ENCODE assay signal across 8 cellular contexts in the genomic region with DNA sequence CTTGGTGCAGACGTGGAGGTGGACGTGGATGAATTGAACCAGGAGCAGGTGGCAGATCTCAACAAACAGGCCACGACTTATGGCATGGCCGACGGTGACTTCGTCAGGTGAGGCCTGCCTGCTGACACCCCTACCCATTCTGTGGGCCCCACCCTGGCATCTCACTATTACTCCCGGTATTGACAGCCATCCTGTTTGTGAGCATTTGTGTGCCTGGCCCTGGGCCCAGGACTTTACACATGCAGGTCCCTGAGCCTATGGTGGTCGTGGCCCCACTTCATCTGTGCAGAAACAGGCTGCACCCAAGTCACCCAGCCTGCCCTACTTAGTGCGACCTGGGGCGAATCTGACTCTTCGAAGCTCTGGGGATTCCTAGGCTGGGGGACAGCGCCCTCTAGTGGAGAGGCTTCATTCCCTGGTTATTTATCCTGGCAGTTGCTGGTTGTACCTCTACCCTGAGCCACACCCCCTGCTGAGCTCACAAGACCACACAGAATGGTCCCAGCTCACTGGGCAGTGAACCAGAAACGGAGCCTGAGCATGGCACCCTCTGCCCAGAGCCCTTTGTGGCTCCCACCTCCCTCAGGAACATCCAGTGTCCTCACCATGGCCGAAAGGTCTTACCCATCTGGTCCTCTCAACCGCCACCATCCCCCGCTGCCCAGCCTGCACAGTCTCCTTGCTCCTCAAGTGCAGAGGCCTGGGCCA. TPM values are rescaled to one million over a fixed set of nuclear protein-coding genes. Genes with fewer than 3 reads are reported as not detected.
DNase-seq lines count a peak whose midpoint lies in the region; ATAC-seq and TF ChIP-seq lines count a peak whose summit lies in the region.

No MANE protein-coding gene starts in this region.

- peak overlapping the region in 7 of 10 donors; percentile 35 to 94 (median 80) for H3K27ac Mint-ChIP-seq in naive thymus-derived CD8-positive, alpha-beta T cell
- peak overlapping the region; percentile 81 for H3K27ac Mint-ChIP-seq in stimulated activated effector memory CD8-positive, alpha-beta T cell treated with anti-CD3 and anti-CD28 coated beads, Interleukin-12 subunit alpha, Interleukin-12 subunit beta, amount 100 ng/mL, for 72 hours

- H3K4me3 Mint-ChIP-seq in naive thymus-derived CD8-positive, alpha-beta T cell = no peak overlapping the region
- H3K4me3 Mint-ChIP-seq in stimulated activated effector memory CD8-positive, alpha-beta T cell treated with anti-CD3 and anti-CD28 coated beads, Interleukin-12 subunit alpha, Interleukin-12 subunit beta, amount 100 ng/mL, for 72 hours = no peak overlapping the region

- peaks cover 7 to 16% (median 9%) of the 10 kb centered on the region in 4 donors for H3K4me1 Mint-ChIP-seq in naive thymus-derived CD8-positive, alpha-beta T cell
- peaks cover 23% of the 10 kb centered on the region for H3K4me1 Mint-ChIP-seq in stimulated activated effector memory CD8-positive, alpha-beta T cell treated with anti-CD3 and anti-CD28 coated beads, Interleukin-12 subunit alpha, Interleukin-12 subunit beta, amount 100 ng/mL, for 72 hours

- DNase-seq in DMS153 treated with DMSO at 0.1 percent for 48 hours (lab: John Stamatoyannopoulos, UW; ENCODE audit: unreplicated experiment) (peak; percentile 41), HPDE6-E6E7 (ENCODE audit: extremely low spot score) (peak; percentile 63), OCI-M1 (lab: John Stamatoyannopoulos, UW) (peak; percentile 88), activated T-cell treated with anti-CD3 and anti-CD28 coated beads for 4 hours (peak; percentile 74), erythroblast (lab: John Stamatoyannopoulos, UW) (peak; percentile 85 to 93)
- peak; percentile 67 to 88 (median 80) for DNase-seq in naive thymus-derived CD8-positive, alpha-beta T cell
- peak; percentile 82 to 91 for DNase-seq in stimulated activated effector memory CD8-positive, alpha-beta T cell treated with anti-CD3 and anti-CD28 coated beads, Interleukin-12 subunit alpha, Interleukin-12 subunit beta, amount 100 ng/mL, for 72 hours (ENCODE audit: low spot score in 2 of 2)

- H3K9me3 Mint-ChIP-seq in naive thymus-derived CD8-positive, alpha-beta T cell = peaks cover 0 to 1% (median 0%) of the 10 kb centered on the region in 9 donors
- no peaks in the 10 kb centered on the region for H3K9me3 Mint-ChIP-seq in stimulated activated effector memory CD8-positive, alpha-beta T cell treated with anti-CD3 and anti-CD28 coated beads, Interleukin-12 subunit alpha, Interleukin-12 subunit beta, amount 100 ng/mL, for 72 hours

- peak; percentile 91 to 95 for ATAC-seq in naive thymus-derived CD8-positive, alpha-beta T cell
- ATAC-seq in stimulated activated effector memory CD8-positive, alpha-beta T cell treated with anti-CD3 and anti-CD28 coated beads, Interleukin-12 subunit alpha, Interleukin-12 subunit beta, amount 100 ng/mL, for 72 hours = peak; percentile 83
- no peak for ATAC-seq in GM19023 (IDR thresholded peaks at IDR 0.05; ENCODE audit: unreplicated experiment)

- no peaks in the 10 kb centered on the region for H3K27me3 Mint-ChIP-seq in naive thymus-derived CD8-positive, alpha-beta T cell

- TF ChIP-seq POLR2A in erythroblast (IDR thresholded peaks at IDR 0.05; ENCODE audit: low read length) = no peak

- POLR2A ChIA-PET in naive thymus-derived CD8-positive, alpha-beta T cell (lab: Charles Lee) = interaction anchor here (0.5 to 1.2 kb wide), 3 partner anchors 9 to 21 kb away, joined by 3 to 5 read pairs (median 3); a partner anchor contains a TSS

- peaks cover 0 to 89% (median 13%) of the 10 kb centered on the region in 3 donors for H3K36me3 Mint-ChIP-seq in naive thymus-derived CD8-positive, alpha-beta T cell
- H3K36me3 Mint-ChIP-seq in stimulated activated effector memory CD8-positive, alpha-beta T cell treated with anti-CD3 and anti-CD28 coated beads, Interleukin-12 subunit alpha, Interleukin-12 subunit beta, amount 100 ng/mL, for 72 hours = peaks cover 93% of the 10 kb centered on the region

RNA-seq across cellular contexts. Expression of a gene that starts 16.9 kb away (rescaled TPM):
- total RNA-seq in naive thymus-derived CD8-positive, alpha-beta T cell = 1 to 10 TPM; 2.3 to 2.4 TPM
- 1 to 10 TPM; 1.0 to 1.6 (median 1.1) TPM for polyA plus RNA-seq in naive thymus-derived CD8-positive, alpha-beta T cell

RNA-seq across cellular contexts. Expression of a gene that starts 19.6 kb away (rescaled TPM):
- total RNA-seq in naive thymus-derived CD8-positive, alpha-beta T cell = 10 to 100 TPM; 13.5 to 19.8 TPM
- 10 to 100 TPM; 44.2 to 70.0 (median 50.3) TPM for polyA plus RNA-seq in naive thymus-derived CD8-positive, alpha-beta T cell

RNA-seq across cellular contexts. Expression of a gene that starts 20.6 kb away (rescaled TPM):
- 100 to 1,000 TPM; 141 to 150 TPM for total RNA-seq in naive thymus-derived CD8-positive, alpha-beta T cell
- 1 to 10 TPM; 2.0 to 6.7 (median 5.3) TPM for polyA plus RNA-seq in naive thymus-derived CD8-positive, alpha-beta T cell

RNA-seq across cellular contexts. Expression of a gene that starts 33.6 kb away (rescaled TPM):
- total RNA-seq in naive thymus-derived CD8-positive, alpha-beta T cell = 10 to 100 TPM; 32.9 to 33.3 TPM
- polyA plus RNA-seq in naive thymus-derived CD8-positive, alpha-beta T cell = 1 to 10 TPM in 1 of 3 donors, under 1 TPM in 2; 0.40 to 2.0 (median 0.83) TPM

RNA-seq across cellular contexts. Expression of a gene that starts 58.1 kb away (rescaled TPM):
- total RNA-seq in naive thymus-derived CD8-positive, alpha-beta T cell = 10 to 100 TPM; 30.2 to 41.6 TPM
- 10 to 100 TPM in 1 of 3 donors, 1 to 10 TPM in 2; 6.7 to 17.2 (median 8.3) TPM for polyA plus RNA-seq in naive thymus-derived CD8-positive, alpha-beta T cell
